In genomic region chr3:127831723-127832172, GRCh38 we compare ENCODE assay signal across 8 cellular contexts. TPM values are rescaled to one million over a fixed set of nuclear protein-coding genes. Genes with fewer than 3 reads are reported as not detected.
DNase-seq lines count a peak whose midpoint lies in the region; ATAC-seq and TF ChIP-seq lines count a peak whose summit lies in the region.

No MANE protein-coding gene starts in this region.

- no peak overlapping the region for H3K27ac ChIP-seq in PC-9

- no peaks in the 10 kb centered on the region for H3K9me2 ChIP-seq in PC-9 (ENCODE audit: insufficient read depth)

- H3K4me1 Mint-ChIP-seq in activated T-helper 2 cell treated with anti-CD3 and anti-CD28 coated beads, Interferon-gamma antibody, Interleukin-2, Interleukin-4, amounts not matched to agents 10 μg/mL and 5 μg/mL and 100 μg/mL, durations not matched to agents 14 hours and 24 hours and 36 hours (ENCODE audit: low read depth): peaks cover 8% of the 10 kb centered on the region

- POLR2A ChIA-PET in AG04449 (lab: Yijun Ruan, JAX): no interaction called here
- POLR2A ChIA-PET in PC-9 (lab: Charles Lee; ENCODE audit: unreplicated experiment): no interaction called here

- CTCF ChIA-PET in AG04449 (lab: Yijun Ruan, JAX): interaction anchor here (0.7 to 6.5 kb wide), 14 partner anchors 8 to 184 kb away, joined by 3 to 39 read pairs (median 10); partner anchors contain the start of gene MGLL
- CTCF ChIA-PET in PC-9 (lab: Charles Lee): interaction anchor here (0.6 kb wide), 1 partner anchor 28 kb away, joined by 4 read pairs; no protein-coding TSS in a partner anchor

- H4K20me1 ChIP-seq in PC-9 (ENCODE audit: insufficient read depth): no peaks in the 10 kb centered on the region

- intact Hi-C loops in PC-9 (cut with micrococcal nuclease; ENCODE audit: unreplicated experiment): no loop called here
- intact Hi-C loops in activated T-helper 2 cell treated with anti-CD3 and anti-CD28 coated beads, Interferon-gamma antibody, Interleukin-2, Interleukin-4, amounts not matched to agents 10 μg/mL and 5 μg/mL and 100 μg/mL, durations not matched to agents 14 hours and 24 hours and 36 hours (cut with micrococcal nuclease): loop anchor here (2.0 to 10.0 kb wide), 3 partner anchors 134 to 257 kb away; no protein-coding TSS in a partner anchor

- TF ChIP-seq CTCF in AG04449 (IDR thresholded peaks at IDR 0.05; ENCODE audit: insufficient read depth, low read length, missing control alignments) (peak; percentile 68), GM12865 (IDR thresholded peaks at IDR 0.05; ENCODE audit: insufficient read depth, low read depth, low read length, missing control alignments) (peak; percentile 69), PC-9 (conservative IDR thresholded peaks at IDR 0.05) (peak; percentile 63), omental fat pad (IDR thresholded peaks at IDR 0.05) (peak in 1 of 3 donors; percentile 16)

- H2AFZ ChIP-seq in PC-9: no peak overlapping the region

- H3K9me3 Mint-ChIP-seq in activated T-helper 2 cell treated with anti-CD3 and anti-CD28 coated beads, Interferon-gamma antibody, Interleukin-2, Interleukin-4, amounts not matched to agents 10 μg/mL and 5 μg/mL and 100 μg/mL, durations not matched to agents 14 hours and 24 hours and 36 hours: peaks cover 42% of the 10 kb centered on the region

- H3K36me3 ChIP-seq in PC-9 (ENCODE audit: low read depth): no peaks in the 10 kb centered on the region

- H3K4me1 ChIP-seq in PC-9 (replicated peaks; ENCODE audit: insufficient read depth): no peaks in the 10 kb centered on the region

- H3K36me3 Mint-ChIP-seq in activated T-helper 2 cell treated with anti-CD3 and anti-CD28 coated beads, Interferon-gamma antibody, Interleukin-2, Interleukin-4, amounts not matched to agents 10 μg/mL and 5 μg/mL and 100 μg/mL, durations not matched to agents 14 hours and 24 hours and 36 hours (ENCODE audit: low read depth): peaks cover 9% of the 10 kb centered on the region

- no peaks in the 10 kb centered on the region for H3K27me3 ChIP-seq in PC-9 (ENCODE audit: insufficient read depth, low read depth)

- no peak for TF ChIP-seq POLR2A in erythroblast (IDR thresholded peaks at IDR 0.05; ENCODE audit: low read length)

- H3K79me2 ChIP-seq in PC-9 (ENCODE audit: low read depth): no peaks in the 10 kb centered on the region

- H3K9me3 ChIP-seq in PC-9 (ENCODE audit: insufficient read depth, low read depth): peaks cover 22% of the 10 kb centered on the region; the same call in 1 of the 2 replicates

- no peaks in the 10 kb centered on the region for H3F3A ChIP-seq in PC-9 (ENCODE audit: insufficient read depth, low read depth)

- no peak overlapping the region for H3K4me2 ChIP-seq in PC-9

- peaks cover 6% of the 10 kb centered on the region for H3K27me3 Mint-ChIP-seq in activated T-helper 2 cell treated with anti-CD3 and anti-CD28 coated beads, Interferon-gamma antibody, Interleukin-2, Interleukin-4, amounts not matched to agents 10 μg/mL and 5 μg/mL and 100 μg/mL, durations not matched to agents 14 hours and 24 hours and 36 hours (ENCODE audit: low read depth)

- H3K27ac Mint-ChIP-seq in activated T-helper 2 cell treated with anti-CD3 and anti-CD28 coated beads, Interferon-gamma antibody, Interleukin-2, Interleukin-4, amounts not matched to agents 10 μg/mL and 5 μg/mL and 100 μg/mL, durations not matched to agents 14 hours and 24 hours and 36 hours: no peak overlapping the region

- ATAC-seq in omental fat pad (ENCODE audit: low FRiP score): peak; percentile 72
- no peak for ATAC-seq in GM18519 (IDR thresholded peaks at IDR 0.05; ENCODE audit: low FRiP score, unreplicated experiment)

- H3K4me3 ChIP-seq in AG04449 (ENCODE audit: low read depth, low read length): no peak overlapping the region
- H3K4me3 ChIP-seq in GM12865 (ENCODE audit: low read depth, low read length): no peak overlapping the region
- H3K4me3 ChIP-seq in PC-9: no peak overlapping the region

- DNase-seq in AG04449 (ENCODE audit: low read depth, low spot score) (no peak), GM12865 (ENCODE audit: low read depth) (peak; percentile 75), PC-9 (peak in 1 of 2 experiments; percentile 36), erythroblast (lab: John Stamatoyannopoulos, UW) (peak; percentile 68 to 73), omental fat pad (ENCODE audit: low spot score) (no peak), DMS114 treated with DMSO at 0.1 percent for 48 hours (lab: John Stamatoyannopoulos, UW; ENCODE audit: unreplicated experiment) (no peak)
- DNase-seq in activated T-helper 2 cell treated with anti-CD3 and anti-CD28 coated beads, Interferon-gamma antibody, Interleukin-2, Interleukin-4, amounts not matched to agents 10 μg/mL and 5 μg/mL and 100 μg/mL, durations not matched to agents 14 hours and 24 hours and 36 hours (ENCODE audit: low spot score): no peak

- no TSS peak for BruUV-seq in PC-9 (replicated peaks; lab: Mats Ljungman, UMichigan)

- no peak overlapping the region for H3K4me3 Mint-ChIP-seq in activated T-helper 2 cell treated with anti-CD3 and anti-CD28 coated beads, Interferon-gamma antibody, Interleukin-2, Interleukin-4, amounts not matched to agents 10 μg/mL and 5 μg/mL and 100 μg/mL, durations not matched to agents 14 hours and 24 hours and 36 hours (ENCODE audit: low read depth)

RNA-seq across cellular contexts. Expression of gene MGLL, which starts 9.4 kb away (rescaled TPM):
- total RNA-seq in PC-9 (2021): 28.2 and 30.7 TPM in 2 replicates
- total RNA-seq in omental fat pad: 100 to 1,000 TPM in 1 of 4 donors, 10 to 100 TPM in 3; 58.9 to 129 (median 96.3) TPM
- total RNA-seq in activated T-helper 2 cell treated with anti-CD3 and anti-CD28 coated beads, Interferon-gamma antibody, Interleukin-2, Interleukin-4, amounts not matched to agents 10 μg/mL and 5 μg/mL and 100 μg/mL, durations not matched to agents 14 hours and 24 hours and 36 hours: 6.5 and 6.6 TPM in 2 replicates

Comparison
In these comparisons a context has a peak if more than half of its experiments do, and no peak if none do; other contexts are left out.
1. DNase-seq: peak in GM12865 (single experiment) and erythroblast (2 of 2); none in AG04449 (single experiment), omental fat pad (single experiment), DMS114 treated with DMSO at 0.1 percent for 48 hours (single experiment) and activated T-helper 2 cell treated with anti-CD3 and anti-CD28 coated beads, Interferon-gamma antibody, Interleukin-2, Interleukin-4, amounts not matched to agents 10 μg/mL and 5 μg/mL and 100 μg/mL, durations not matched to agents 14 hours and 24 hours and 36 hours (single experiment).